In the genomic region with DNA sequence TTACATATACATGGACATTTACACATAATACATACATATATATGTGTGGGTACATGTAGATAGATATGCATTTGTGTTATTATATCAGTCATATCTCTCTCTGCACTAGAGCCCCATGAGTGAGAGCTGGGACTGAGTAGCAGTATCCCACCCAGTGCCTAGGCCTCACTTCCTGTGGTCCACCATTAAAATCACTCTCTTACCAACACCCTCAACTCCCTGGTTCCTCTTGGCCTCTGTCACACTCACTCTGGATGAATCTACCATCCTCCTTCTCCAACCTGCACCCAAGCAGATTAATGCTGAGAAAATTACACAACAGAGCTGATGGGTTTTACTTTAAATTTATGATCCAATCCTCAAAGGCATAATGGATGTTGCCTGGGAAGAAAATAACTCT, we compare ENCODE assay signal across 20 cellular contexts. TPM values are rescaled to one million over a fixed set of nuclear protein-coding genes. Genes with fewer than 3 reads are reported as not detected.
DNase-seq lines count a peak whose midpoint lies in the region; ATAC-seq and TF ChIP-seq lines count a peak whose summit lies in the region.
"Had no signal": no experiment of that assay in that cellular context is flagged by ENCODE, and none has a peak within 500 bp of the region (broad histone marks: within the 10 kb centered on the region; RNA-seq: fewer than 3 reads in every experiment).

No MANE protein-coding gene starts in this region.

- H3K4me1 ChIP-seq in parathyroid adenoma, result peaks cover 12% of the 10 kb centered on the region
- no peaks in the 10 kb centered on the region for H3K4me1 ChIP-seq in CD8-positive, alpha-beta T cell (ENCODE audit: insufficient read depth, low read length)

- no peak for ATAC-seq in CD8-positive, alpha-beta T cell
- ATAC-seq: A549 had no signal

- no peak overlapping the region for H3K4me3 Mint-ChIP-seq in CD8-positive, alpha-beta T cell
- H3K4me3 Mint-ChIP-seq: B cell; CD4-positive, alpha-beta T cell had no signal

- POLR2A ChIA-PET in CD8-positive, alpha-beta T cell (lab: Charles Lee), result no interaction called here

- no peaks in the 10 kb centered on the region for H3K36me3 ChIP-seq in parathyroid adenoma (ENCODE audit: control insufficient read depth, insufficient read depth, low read length)
- no peaks in the 10 kb centered on the region for H3K36me3 ChIP-seq in CD8-positive, alpha-beta T cell (ENCODE audit: insufficient read depth, low read length)
- H3K36me3 ChIP-seq: BLaER1 treated with 17β-estradiol and CSF1 and Interleukin-3, amounts not matched to agents 10 nM and 100 nM had no signal

- no peak overlapping the region for H3K9ac ChIP-seq in parathyroid adenoma
- H3K9ac ChIP-seq: BLaER1 treated with 17β-estradiol and CSF1 and Interleukin-3, amounts not matched to agents 10 nM and 100 nM had no signal

- H3K4me3 ChIP-seq in dorsolateral prefrontal cortex, result no peak overlapping the region
- H3K4me3 ChIP-seq in parathyroid adenoma (ENCODE audit: low read depth, low read length), result no peak overlapping the region
- H3K4me3 ChIP-seq in CD8-positive, alpha-beta T cell (ENCODE audit: low read depth, low read length), result no peak overlapping the region
- H3K4me3 ChIP-seq: A549; BLaER1 treated with 17β-estradiol and CSF1 and Interleukin-3, amounts not matched to agents 10 nM and 100 nM had no signal

- H3K4me2 ChIP-seq in parathyroid adenoma (ENCODE audit: low read length), result no peak overlapping the region
- H3K4me2 ChIP-seq: A549; BLaER1 treated with 17β-estradiol and CSF1 and Interleukin-3, amounts not matched to agents 10 nM and 100 nM had no signal

- CTCF ChIA-PET in CD8-positive, alpha-beta T cell (lab: Charles Lee), result no interaction called here

- peaks cover 2% of the 10 kb centered on the region for H3K36me3 Mint-ChIP-seq in CD8-positive, alpha-beta T cell
- H3K36me3 Mint-ChIP-seq: CD8-positive, alpha-beta memory T cell had no signal

- H3K27ac Mint-ChIP-seq in CD8-positive, alpha-beta T cell, result no peak overlapping the region
- H3K27ac Mint-ChIP-seq: B cell; CD4-positive, alpha-beta T cell; CD8-positive, alpha-beta memory T cell had no signal

- H3K27me3 ChIP-seq in dorsolateral prefrontal cortex, result no peaks in the 10 kb centered on the region
- H3K27me3 ChIP-seq in parathyroid adenoma (ENCODE audit: control insufficient read depth, insufficient read depth, low read length), result no peaks in the 10 kb centered on the region
- no peaks in the 10 kb centered on the region for H3K27me3 ChIP-seq in CD8-positive, alpha-beta T cell (ENCODE audit: insufficient read depth, low read length)
- H3K27me3 ChIP-seq: BLaER1 treated with 17β-estradiol and CSF1 and Interleukin-3, amounts not matched to agents 10 nM and 100 nM had no signal

- peaks cover 6% of the 10 kb centered on the region for H3K4me1 Mint-ChIP-seq in CD8-positive, alpha-beta T cell (ENCODE audit: low read depth)

- H3K9me3 ChIP-seq in parathyroid adenoma (ENCODE audit: control insufficient read depth, low read length), result no peaks in the 10 kb centered on the region
- no peaks in the 10 kb centered on the region for H3K9me3 ChIP-seq in CD8-positive, alpha-beta T cell (ENCODE audit: low read length)

- H2AFZ ChIP-seq in parathyroid adenoma, result peak overlapping the region; percentile 27

- TF ChIP-seq CTCF in dorsolateral prefrontal cortex (IDR thresholded peaks at IDR 0.05 in 54 of 56, conservative IDR thresholded peaks at IDR 0.05 in 2 of 56; ENCODE audit: low read depth in 1 of 56, partially characterized antibody in 56 of 56) (no peak), parathyroid adenoma (IDR thresholded peaks at IDR 0.05) (no peak)
- TF ChIP-seq CTCF in CD8-positive, alpha-beta T cell (IDR thresholded peaks at IDR 0.05), result no peak

- no peak for DNase-seq in dorsolateral prefrontal cortex
- DNase-seq in CD8-positive, alpha-beta T cell, result no peak
- no peak for DNase-seq in HK-2 (ENCODE audit: unreplicated experiment)
- no peak for DNase-seq in posterior vena cava (ENCODE audit: low spot score)
- DNase-seq: AML-193; CD4-positive, alpha-beta T cell; CD8-positive, alpha-beta memory T cell; COR-L47; DMS 273 treated with DMSO at 0.1 percent for 48 hours; DMS153; DMS53; DMS79 treated with DMSO at 0.1 percent for 48 hours; GF-D8 had no signal

- H3K27me3 Mint-ChIP-seq in CD8-positive, alpha-beta T cell (ENCODE audit: low read depth), result peaks cover 25% of the 10 kb centered on the region

- peak overlapping the region; percentile 52 for H3K27ac ChIP-seq in angular gyrus (ENCODE audit: low read depth, low read length)
- peak overlapping the region in 44 of 59 donors; percentile 3 to 97 (median 66) for H3K27ac ChIP-seq in dorsolateral prefrontal cortex
- H3K27ac ChIP-seq in parathyroid adenoma, result no peak overlapping the region
- H3K27ac ChIP-seq in CD8-positive, alpha-beta T cell (ENCODE audit: low read depth, low read length), result no peak overlapping the region
- H3K27ac ChIP-seq: 22Rv1; A549; BLaER1 treated with 17β-estradiol and CSF1 and Interleukin-3, amounts not matched to agents 10 nM and 100 nM; C4-2B had no signal

- no peaks in the 10 kb centered on the region for H3K79me2 ChIP-seq in parathyroid adenoma

- H3K9me3 Mint-ChIP-seq in CD8-positive, alpha-beta T cell, result no peaks in the 10 kb centered on the region
- H3K9me3 Mint-ChIP-seq: CD4-positive, alpha-beta T cell; CD8-positive, alpha-beta memory T cell had no signal

- intact Hi-C loops in dorsolateral prefrontal cortex (cut with DNase I) (loop anchor here (5.0 to 10.0 kb wide), 3 partner anchors 47 to 287 kb away; no protein-coding TSS in a partner anchor), posterior vena cava (cut with DNase I) (loop anchor here in 1 of 2 donors (10.0 kb wide), 1 partner anchor 277 kb away; no protein-coding TSS in a partner anchor)
- intact Hi-C loops in CD8-positive, alpha-beta T cell (cut with DNase I, micrococcal nuclease), result loop anchor here in 1 of 2 experiments (10.0 kb wide), 1 partner anchor 417 kb away; a partner anchor contains a TSS

RNA-seq across cellular contexts. Expression of a gene that starts 4.9 kb away (rescaled TPM):
- total RNA-seq in dorsolateral prefrontal cortex (10 to 100 TPM in 119 of 120 experiments, 1 to 10 TPM in 1; 9.1 to 68.0 (median 37.2) TPM), posterior vena cava (1 to 10 TPM; 6.0 to 7.8 TPM)
- total RNA-seq in CD8-positive, alpha-beta T cell, result 10 to 100 TPM; 12.5 to 12.8 TPM

Comparison
In these comparisons a context has a peak if more than half of its experiments do, and no peak if none do; other contexts are left out.
1. H3K27ac ChIP-seq: peak in angular gyrus (single experiment) and dorsolateral prefrontal cortex (44 of 59); none in parathyroid adenoma (single experiment) and CD8-positive, alpha-beta T cell (single experiment).